ENCODE assay signal across 1 cellular context in genomic region chr17:30337393-30337999, GRCh38.
A peak's percentile ranks its signal among the peaks of the same experiment; 100 is the strongest.
TF ChIP-seq lines count a peak whose summit lies in the region.

No MANE protein-coding gene starts in this region.

TF ChIP-seq in HepG2, 621 proteins besides CTCF, POLR2A, EP300 and RAD21 (continued from another document):
- TF ChIP-seq HNRNPK (IDR thresholded peaks at IDR 0.05; ENCODE audit: low read depth, low read length, poor library complexity, severe bottlenecking) (no peak), ZNF691 (CRISPR knock-in tag; IDR thresholded peaks at IDR 0.05; ENCODE audit: borderline replicate concordance, low read depth) (peak; percentile 97), ZNF841 (CRISPR knock-in tag; IDR thresholded peaks at IDR 0.05; ENCODE audit: borderline replicate concordance) (no peak), TARDBP (CRISPR knock-in tag; IDR thresholded peaks at IDR 0.05) (peak; percentile 45; the same call in 1 of the 2 replicates), MBNL3 (CRISPR knock-in tag; conservative IDR thresholded peaks at IDR 0.05) (no peak), HDAC1 (CRISPR knock-in tag; IDR thresholded peaks at IDR 0.05) (no peak; the same call in 1 of the 2 replicates), ZNF770 (CRISPR knock-in tag; IDR thresholded peaks at IDR 0.05) (0 out of 2 replicates have a peak, but pooled peaks have one; percentile 29), FOXJ3 (CRISPR knock-in tag; IDR thresholded peaks at IDR 0.05; ENCODE audit: borderline replicate concordance) (no peak), ZNF275 (CRISPR knock-in tag; IDR thresholded peaks at IDR 0.05; ENCODE audit: borderline replicate concordance) (no peak), ZNF629 (CRISPR knock-in tag; conservative IDR thresholded peaks at IDR 0.05) (peak; percentile 27; the same call in 1 of the 2 replicates), HIC2 (CRISPR knock-in tag; IDR thresholded peaks at IDR 0.05; ENCODE audit: low read depth) (peak; percentile 64; the same call in 1 of the 2 replicates), SIN3A (IDR thresholded peaks at IDR 0.05; ENCODE audit: borderline replicate concordance, low read depth, low read length) (0 out of 2 replicates have a peak, but pooled peaks have one; percentile 60), ZFYVE20 (CRISPR knock-in tag; IDR thresholded peaks at IDR 0.05; ENCODE audit: borderline replicate concordance, low read depth) (no peak)
